ENCODE assay signal across 29 cellular contexts in the genomic region with DNA sequence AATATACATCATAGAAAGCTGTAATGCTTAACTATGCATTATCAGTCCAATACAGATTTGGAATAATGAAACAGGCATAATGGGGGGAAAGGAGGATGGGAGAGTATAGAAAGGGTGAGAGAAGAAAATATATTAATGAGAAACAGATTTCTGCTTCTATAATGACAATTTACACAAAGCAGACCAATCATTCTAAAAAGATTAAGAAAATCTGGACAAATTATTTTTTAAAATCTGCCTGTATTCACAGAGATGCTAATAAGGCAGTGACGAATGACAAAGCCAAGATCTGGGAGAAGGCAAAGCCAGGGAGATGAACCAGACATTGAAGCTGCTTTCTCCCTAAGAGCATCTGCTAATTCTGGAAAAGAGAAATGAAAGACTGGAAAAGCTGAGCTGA.
"Had no signal": no experiment of that assay in that cellular context is flagged by ENCODE, and none has a peak within 500 bp of the region (broad histone marks: within the 10 kb centered on the region; RNA-seq: fewer than 3 reads in every experiment).

No MANE protein-coding gene starts in this region.

- H3K36me3 ChIP-seq: neural progenitor cell, ovary, prostate gland, right atrium auricular region, right lobe of liver, sigmoid colon, suprapubic skin, tibial artery, transverse colon, upper lobe of right lung had no signal

- H3K27ac ChIP-seq: neural progenitor cell, ovary, parathyroid adenoma, prostate gland, right atrium auricular region, right lobe of liver, sigmoid colon, suprapubic skin, testis, tibial artery, transverse colon, upper lobe of right lung, uterus had no signal

- H3K36me3 Mint-ChIP-seq: naive B cell; naive thymus-derived CD8-positive, alpha-beta T cell; stimulated activated effector memory CD8-positive, alpha-beta T cell treated with anti-CD3 and anti-CD28 coated beads, Interleukin-12 subunit alpha, Interleukin-12 subunit beta, amount 100 ng/mL, for 72 hours; stimulated activated naive B cell treated with anti-CD40 and anti-IgM and Interleukin-4, amounts not matched to agents 10 μg/mL and 1 μg/mL and 100 μg/mL, for 72 hours; type B pancreatic cell had no signal

- H3K9me3 Mint-ChIP-seq: naive B cell; naive thymus-derived CD8-positive, alpha-beta T cell; nephron; neural progenitor cell; stimulated activated naive B cell treated with anti-CD40 and anti-IgM and Interleukin-4, amounts not matched to agents 10 μg/mL and 1 μg/mL and 100 μg/mL, for 72 hours; stimulated activated naive CD8-positive, alpha-beta T cell treated with anti-CD3 and anti-CD28 coated beads, Interleukin-15, amount 100 ng/mL, for 72 hours; type B pancreatic cell had no signal

- H3K4me3 ChIP-seq: neural progenitor cell, ovary, prostate gland, right atrium auricular region, right lobe of liver, sigmoid colon, suprapubic skin, testis, tibial artery, transverse colon, upper lobe of right lung, uterus had no signal

- H3K4me1 Mint-ChIP-seq: naive B cell; naive thymus-derived CD8-positive, alpha-beta T cell; nephron; neural progenitor cell; stimulated activated effector memory CD8-positive, alpha-beta T cell treated with anti-CD3 and anti-CD28 coated beads, Interleukin-12 subunit alpha, Interleukin-12 subunit beta, amount 100 ng/mL, for 72 hours; stimulated activated naive B cell treated with anti-CD40 and anti-IgM and Interleukin-4, amounts not matched to agents 10 μg/mL and 1 μg/mL and 100 μg/mL, for 72 hours; stimulated activated naive CD8-positive, alpha-beta T cell treated with anti-CD3 and anti-CD28 coated beads, Interleukin-15, amount 100 ng/mL, for 72 hours had no signal

- H2AFZ ChIP-seq: neural progenitor cell, parathyroid adenoma had no signal

- H3K79me2 ChIP-seq: parathyroid adenoma had no signal

- ATAC-seq: naive thymus-derived CD8-positive, alpha-beta T cell; right lobe of liver; stimulated activated effector memory CD8-positive, alpha-beta T cell treated with anti-CD3 and anti-CD28 coated beads, Interleukin-12 subunit alpha, Interleukin-12 subunit beta, amount 100 ng/mL, for 72 hours; stimulated activated naive B cell treated with anti-CD40 and anti-IgM and Interleukin-4, amounts not matched to agents 10 μg/mL and 1 μg/mL and 100 μg/mL, for 72 hours; stimulated activated naive CD8-positive, alpha-beta T cell treated with anti-CD3 and anti-CD28 coated beads, Interleukin-15, amount 100 ng/mL, for 72 hours; upper lobe of right lung had no signal

- DNase-seq: naive B cell; naive thymus-derived CD8-positive, alpha-beta T cell; occipital lobe; ovary; retina; right lobe of liver; sigmoid colon; small intestine; stimulated activated CD4-positive, alpha-beta T cell treated with anti-CD3 and anti-CD28 coated beads, Interleukin-15, amount 100 ng/mL, for 24 hours; stimulated activated CD4-positive, alpha-beta T cell treated with anti-CD3 and anti-CD28 coated beads, Interleukin-2, amount 100 ng/mL, for 24 hours; stimulated activated CD4-positive, alpha-beta T cell treated with anti-CD3 and anti-CD28 coated beads, Interleukin-2, amount 100 ng/mL, for 48 hours; stimulated activated CD4-positive, alpha-beta T cell treated with anti-CD3 and anti-CD28 coated beads, Interleukin-4, amount 100 ng/mL, for 24 hours; stimulated activated naive B cell treated with anti-CD40 and anti-IgM and Interleukin-4, amounts not matched to agents 10 μg/mL and 1 μg/mL and 100 μg/mL, for 72 hours; stimulated activated naive CD4-positive, alpha-beta T cell treated with Interleukin-2 at 50 U/mL for 16 hours; stimulated activated naive CD8-positive, alpha-beta T cell treated with anti-CD3 and anti-CD28 coated beads, Interleukin-15, amount 100 ng/mL, for 72 hours; substantia nigra; testis; tibial artery; transverse colon; upper lobe of right lung; uterus had no signal

- H3K27ac Mint-ChIP-seq: naive B cell; naive thymus-derived CD8-positive, alpha-beta T cell; nephron; neural progenitor cell; stimulated activated effector memory CD8-positive, alpha-beta T cell treated with anti-CD3 and anti-CD28 coated beads, Interleukin-12 subunit alpha, Interleukin-12 subunit beta, amount 100 ng/mL, for 72 hours; stimulated activated naive B cell treated with anti-CD40 and anti-IgM and Interleukin-4, amounts not matched to agents 10 μg/mL and 1 μg/mL and 100 μg/mL, for 72 hours; stimulated activated naive CD8-positive, alpha-beta T cell treated with anti-CD3 and anti-CD28 coated beads, Interleukin-15, amount 100 ng/mL, for 72 hours; type B pancreatic cell had no signal

- H3K9me3 ChIP-seq: ovary, prostate gland, right atrium auricular region, sigmoid colon, suprapubic skin, testis, tibial artery, transverse colon, upper lobe of right lung had no signal

- H3K27me3 ChIP-seq: neural progenitor cell, ovary, right atrium auricular region, right lobe of liver, sigmoid colon, suprapubic skin, testis, tibial artery, transverse colon, upper lobe of right lung, uterus had no signal

- H3K9ac ChIP-seq: neural progenitor cell, parathyroid adenoma had no signal

- H3K4me1 ChIP-seq: neural progenitor cell, parathyroid adenoma, prostate gland, right atrium auricular region, right lobe of liver, sigmoid colon, suprapubic skin, testis, tibial artery, upper lobe of right lung, uterus had no signal

- H3K4me3 Mint-ChIP-seq: naive B cell; naive thymus-derived CD8-positive, alpha-beta T cell; nephron; neural progenitor cell; stimulated activated effector memory CD8-positive, alpha-beta T cell treated with anti-CD3 and anti-CD28 coated beads, Interleukin-12 subunit alpha, Interleukin-12 subunit beta, amount 100 ng/mL, for 72 hours; stimulated activated naive B cell treated with anti-CD40 and anti-IgM and Interleukin-4, amounts not matched to agents 10 μg/mL and 1 μg/mL and 100 μg/mL, for 72 hours; stimulated activated naive CD8-positive, alpha-beta T cell treated with anti-CD3 and anti-CD28 coated beads, Interleukin-15, amount 100 ng/mL, for 72 hours; type B pancreatic cell had no signal

- H3K27me3 Mint-ChIP-seq: naive thymus-derived CD8-positive, alpha-beta T cell; stimulated activated naive B cell treated with anti-CD40 and anti-IgM and Interleukin-4, amounts not matched to agents 10 μg/mL and 1 μg/mL and 100 μg/mL, for 72 hours; stimulated activated naive CD8-positive, alpha-beta T cell treated with anti-CD3 and anti-CD28 coated beads, Interleukin-15, amount 100 ng/mL, for 72 hours; type B pancreatic cell had no signal

- H3K4me2 ChIP-seq: neural progenitor cell had no signal
